ENCODE assay signal across 18 cellular contexts in the genomic region with DNA sequence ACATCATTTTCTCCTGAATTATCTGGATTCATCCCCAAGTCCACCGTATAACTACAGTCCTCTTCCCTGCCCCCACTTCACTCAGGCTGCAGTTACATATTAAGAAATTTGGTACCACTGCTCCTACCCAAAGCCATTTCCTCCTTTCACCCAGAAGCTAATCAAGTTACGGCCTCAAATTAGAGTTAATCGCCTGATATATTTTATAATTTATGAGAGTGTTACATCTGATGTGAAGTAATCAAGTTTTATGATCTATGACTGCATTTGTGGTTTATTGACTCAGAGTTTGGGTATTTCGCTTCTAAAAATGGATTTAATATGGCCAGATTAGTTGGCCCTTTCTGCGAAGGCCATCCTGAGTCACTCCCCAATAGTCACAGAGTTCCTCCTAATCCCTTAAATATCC.
DNase-seq lines count a peak whose midpoint lies in the region; ATAC-seq, FAIRE-seq and TF ChIP-seq lines count a peak whose summit lies in the region.
"Had no signal": no experiment of that assay in that cellular context is flagged by ENCODE, and none has a peak within 500 bp of the region (broad histone marks: within the 10 kb centered on the region; RNA-seq: fewer than 3 reads in every experiment).

No MANE protein-coding gene starts in this region.

- no peak overlapping the region for H3K9ac ChIP-seq in colonic mucosa (ENCODE audit: low read depth in 2 of 2, low read length in 2 of 2)

- peak; percentile 71 for DNase-seq in AG09309 (ENCODE audit: low read depth)
- DNase-seq in HTR-8/SVneo (ENCODE audit: insufficient read length, low spot score): peak; percentile 56
- peak; percentile 10 for DNase-seq in amniotic epithelial cell (ENCODE audit: low read depth)
- DNase-seq in iris pigment epithelial cell (ENCODE audit: low read depth): peak; percentile 72
- no peak for DNase-seq in anterior cingulate cortex (lab: John Stamatoyannopoulos, UW)
- no peak for DNase-seq in colonic mucosa
- DNase-seq: activated CD8-positive, alpha-beta memory T cell treated with anti-CD3 and anti-CD28 coated beads, Interleukin-2, amount 50 U/mL, for 48 hours; effector CD4-positive, alpha-beta T cell; NCI-H1417; NCI-H524; posterior cingulate gyrus; stimulated activated CD4-positive, alpha-beta T cell treated with anti-CD3 and anti-CD28 coated beads, Interleukin-1b, Interleukin-23, amount 100 ng/mL, for 48 hours had no signal

- intact Hi-C loops in colonic mucosa (cut with DNase I): no loop called here

- no peaks in the 10 kb centered on the region for H3K27me3 ChIP-seq in colonic mucosa
- H3K27me3 ChIP-seq: SJSA1, vagina had no signal

- no peaks in the 10 kb centered on the region for H3K4me1 ChIP-seq in colonic mucosa
- H3K4me1 ChIP-seq: SJSA1, vagina had no signal

- H3K4me3 ChIP-seq in AG09309 (ENCODE audit: control insufficient read depth, low read depth, low read length) (no peak overlapping the region), colonic mucosa (no peak overlapping the region)
- H3K4me3 ChIP-seq: SJSA1, vagina had no signal

- no peak for FAIRE-seq in HTR-8/SVneo (lab: Jason Lieb, UNC)

- H3K9me3 ChIP-seq in colonic mucosa: no peaks in the 10 kb centered on the region
- H3K9me3 ChIP-seq: SJSA1, vagina had no signal

- H3K36me3 ChIP-seq in colonic mucosa: no peaks in the 10 kb centered on the region
- H3K36me3 ChIP-seq: SJSA1, vagina had no signal

- ATAC-seq in HG02852 (IDR thresholded peaks at IDR 0.05; ENCODE audit: unreplicated experiment) (no peak), GM21381 (IDR thresholded peaks at IDR 0.05; ENCODE audit: unreplicated experiment) (no peak)
- ATAC-seq: WTC11 had no signal

- no peak overlapping the region for H3K27ac ChIP-seq in colonic mucosa
- H3K27ac ChIP-seq: HL-60, SJSA1, vagina had no signal

- TF ChIP-seq CTCF in AG09309 (IDR thresholded peaks at IDR 0.05; ENCODE audit: control insufficient read depth, insufficient read depth, low read depth, low read length, missing control alignments) (no peak), colonic mucosa (IDR thresholded peaks at IDR 0.05) (no peak)

Comparison
In these comparisons a context has a peak if more than half of its experiments do, and no peak if none do; other contexts are left out.
1. DNase-seq: peak in AG09309 (single experiment), HTR-8/SVneo (single experiment), amniotic epithelial cell (single experiment) and iris pigment epithelial cell (single experiment); none in anterior cingulate cortex (0 of 58) and colonic mucosa (single experiment).